13 cellular contexts compared by ENCODE assay signal in genomic region chr12:113416091-113416754, GRCh38. TPM values are rescaled to one million over a fixed set of nuclear protein-coding genes. Genes with fewer than 3 reads are reported as not detected.
DNase-seq lines count a peak whose midpoint lies in the region; ATAC-seq, FAIRE-seq and TF ChIP-seq lines count a peak whose summit lies in the region.
"Had no signal": no experiment of that assay in that cellular context is flagged by ENCODE, and none has a peak within 500 bp of the region (broad histone marks: within the 10 kb centered on the region; RNA-seq: fewer than 3 reads in every experiment).

No MANE protein-coding gene starts in this region.

- H3K4me1 Mint-ChIP-seq in natural killer cell = no peaks in the 10 kb centered on the region
- no peaks in the 10 kb centered on the region for H3K4me1 Mint-ChIP-seq in natural killer cell treated with Interleukin-12 subunit alpha and Interleukin-12 subunit beta and Interleukin-15 and Interleukin-18, amount 100 ng/mL, for 72 hours (ENCODE audit: low read depth in 2 of 2)
- no peaks in the 10 kb centered on the region for H3K4me1 Mint-ChIP-seq in stimulated activated naive CD8-positive, alpha-beta T cell treated with anti-CD3 and anti-CD28 coated beads, Interleukin-15, amount 100 ng/mL, for 72 hours

- ATAC-seq in natural killer cell = peak; percentile 31 to 36 (median 34)
- no peak for ATAC-seq in natural killer cell treated with Interleukin-12 subunit alpha and Interleukin-12 subunit beta and Interleukin-15 and Interleukin-18, amount 100 ng/mL, for 72 hours
- no peak for ATAC-seq in stimulated activated naive CD8-positive, alpha-beta T cell treated with anti-CD3 and anti-CD28 coated beads, Interleukin-15, amount 100 ng/mL, for 72 hours

- H3K27ac ChIP-seq in kidney (ENCODE audit: low read depth in 2 of 2, low read length in 2 of 2) = no peak overlapping the region
- H3K27ac ChIP-seq: stomach had no signal

- H3K9me3 ChIP-seq in kidney (ENCODE audit: control insufficient read depth in 1 of 2, low read length in 2 of 2) = no peaks in the 10 kb centered on the region
- H3K9me3 ChIP-seq: HAP-1, stomach had no signal

- in situ Hi-C loops in SK-MEL-5 (cut with HindIII; ENCODE audit: low pct_unique_long_range_greater_than_20kb, low sequenced_read_pairs) = no loop called here

- no peaks in the 10 kb centered on the region for H3K36me3 ChIP-seq in kidney (ENCODE audit: control insufficient read depth in 1 of 2, insufficient read depth in 2 of 2, low read length in 2 of 2)
- H3K36me3 ChIP-seq: HAP-1, stomach had no signal

- H3K36me3 Mint-ChIP-seq in natural killer cell = no peaks in the 10 kb centered on the region
- no peaks in the 10 kb centered on the region for H3K36me3 Mint-ChIP-seq in natural killer cell treated with Interleukin-12 subunit alpha and Interleukin-12 subunit beta and Interleukin-15 and Interleukin-18, amount 100 ng/mL, for 72 hours

- no peak overlapping the region for H3K9ac ChIP-seq in kidney (ENCODE audit: low read length in 2 of 2)

- H3K27ac Mint-ChIP-seq in natural killer cell = no peak overlapping the region
- no peak overlapping the region for H3K27ac Mint-ChIP-seq in natural killer cell treated with Interleukin-12 subunit alpha and Interleukin-12 subunit beta and Interleukin-15 and Interleukin-18, amount 100 ng/mL, for 72 hours
- H3K27ac Mint-ChIP-seq in stimulated activated naive CD8-positive, alpha-beta T cell treated with anti-CD3 and anti-CD28 coated beads, Interleukin-15, amount 100 ng/mL, for 72 hours = no peak overlapping the region

- no peak overlapping the region for H3K4me3 Mint-ChIP-seq in natural killer cell
- no peak overlapping the region for H3K4me3 Mint-ChIP-seq in natural killer cell treated with Interleukin-12 subunit alpha and Interleukin-12 subunit beta and Interleukin-15 and Interleukin-18, amount 100 ng/mL, for 72 hours
- H3K4me3 Mint-ChIP-seq in stimulated activated naive CD8-positive, alpha-beta T cell treated with anti-CD3 and anti-CD28 coated beads, Interleukin-15, amount 100 ng/mL, for 72 hours = no peak overlapping the region

- intact Hi-C loops in natural killer cell (cut with micrococcal nuclease) (no loop called here), kidney (cut with DNase I) (no loop called here)

- peaks cover 6 to 9% of the 10 kb centered on the region in 2 donors for H3K27me3 Mint-ChIP-seq in natural killer cell (ENCODE audit: low read depth in 2 of 2)
- peaks cover 7 to 11% of the 10 kb centered on the region in 2 donors for H3K27me3 Mint-ChIP-seq in natural killer cell treated with Interleukin-12 subunit alpha and Interleukin-12 subunit beta and Interleukin-15 and Interleukin-18, amount 100 ng/mL, for 72 hours
- H3K27me3 Mint-ChIP-seq in stimulated activated naive CD8-positive, alpha-beta T cell treated with anti-CD3 and anti-CD28 coated beads, Interleukin-15, amount 100 ng/mL, for 72 hours = peaks cover 8% of the 10 kb centered on the region

- peaks cover 5 to 7% of the 10 kb centered on the region in 2 donors for H3K4me1 ChIP-seq in kidney (ENCODE audit: control insufficient read depth in 1 of 2, insufficient read depth in 1 of 2, low read depth in 1 of 2, low read length in 2 of 2)
- H3K4me1 ChIP-seq: stomach had no signal

- H3K9me3 Mint-ChIP-seq in natural killer cell = no peaks in the 10 kb centered on the region
- H3K9me3 Mint-ChIP-seq in natural killer cell treated with Interleukin-12 subunit alpha and Interleukin-12 subunit beta and Interleukin-15 and Interleukin-18, amount 100 ng/mL, for 72 hours = no peaks in the 10 kb centered on the region
- H3K9me3 Mint-ChIP-seq in stimulated activated naive CD8-positive, alpha-beta T cell treated with anti-CD3 and anti-CD28 coated beads, Interleukin-15, amount 100 ng/mL, for 72 hours = no peaks in the 10 kb centered on the region

- no peak for FAIRE-seq in kidney (lab: Jason Lieb, UNC)

- TF ChIP-seq CTCF in natural killer cell (IDR thresholded peaks at IDR 0.05) = no peak
- TF ChIP-seq CTCF in kidney (IDR thresholded peaks at IDR 0.05; ENCODE audit: borderline replicate concordance, extremely low read depth, insufficient read depth) = no peak

- no peak overlapping the region for H3K4me3 ChIP-seq in kidney (ENCODE audit: low read length in 2 of 2)
- H3K4me3 ChIP-seq: HAP-1, stomach had no signal

- DNase-seq in natural killer cell (no peak), SK-MEL-5 (ENCODE audit: low read depth, low spot score) (peak; percentile 52), kidney (peak; percentile 69), AG08395 (ENCODE audit: low spot score) (no peak), NCI-H1694 treated with DMSO at 0.1 percent for 48 hours (lab: John Stamatoyannopoulos, UW) (no peak), glomerular visceral epithelial cell (ENCODE audit: extremely low spot score) (no peak)
- DNase-seq in natural killer cell treated with Interleukin-12 subunit alpha and Interleukin-12 subunit beta and Interleukin-15 and Interleukin-18, amount 100 ng/mL, for 72 hours (ENCODE audit: low spot score) = no peak
- no peak for DNase-seq in stimulated activated naive CD8-positive, alpha-beta T cell treated with anti-CD3 and anti-CD28 coated beads, Interleukin-15, amount 100 ng/mL, for 72 hours
- DNase-seq: activated T-cell treated with anti-CD3 and anti-CD28 coated beads, Interleukin-2, amount 50 U/mL, for 1 hour; NCI-H1048; NCI-H524 treated with DMSO at 0.1 percent for 48 hours; stomach had no signal

RNA-seq across cellular contexts. Expression of gene SDSL, which starts 6.0 kb away (rescaled TPM):
- total RNA-seq in natural killer cell (1 to 10 TPM; 1.0 to 7.5 (median 3.7) TPM), kidney (22.8 TPM)
- 1 to 10 TPM in 1 of 2 donors, under 1 TPM in 1; 0.76 to 2.6 TPM for total RNA-seq in natural killer cell treated with Interleukin-12 subunit alpha and Interleukin-12 subunit beta and Interleukin-15 and Interleukin-18, amount 100 ng/mL, for 72 hours
- 8.3 and 8.6 TPM in 2 replicates for total RNA-seq in SK-MEL-5 (2014; rRNA removed; shearing (Covaris generic))
- polyA plus RNA-seq in SK-MEL-5 (2015; cell fraction: cytosol; rRNA removed) = 22.6 and 28.2 TPM in 2 replicates
- polyA plus RNA-seq in SK-MEL-5 (2015; cell fraction: nucleus; rRNA removed) = 9.7 and 18.0 TPM in 2 replicates
- polyA plus RNA-seq in kidney (ENCODE audit: insufficient read depth, low read depth, low replicate concordance) = 116 TPM

RNA-seq across cellular contexts. Expression of gene SDS, which starts 12.5 kb away (rescaled TPM):
- total RNA-seq in natural killer cell (not detected), kidney (1.0 TPM)
- total RNA-seq in natural killer cell treated with Interleukin-12 subunit alpha and Interleukin-12 subunit beta and Interleukin-15 and Interleukin-18, amount 100 ng/mL, for 72 hours = not detected
- total RNA-seq in SK-MEL-5 (2014; rRNA removed; shearing (Covaris generic)) = not detected in 2 replicates
- not detected in 2 replicates for polyA plus RNA-seq in SK-MEL-5 (2015; cell fraction: cytosol; rRNA removed)
- polyA plus RNA-seq in SK-MEL-5 (2015; cell fraction: nucleus; rRNA removed) = not detected in 2 replicates
- not detected for polyA plus RNA-seq in kidney (ENCODE audit: insufficient read depth, low read depth, low replicate concordance)

RNA-seq across cellular contexts. Expression of gene LHX5, which starts 55.4 kb away (rescaled TPM):
- total RNA-seq in natural killer cell (not detected), kidney (not detected)
- not detected for total RNA-seq in natural killer cell treated with Interleukin-12 subunit alpha and Interleukin-12 subunit beta and Interleukin-15 and Interleukin-18, amount 100 ng/mL, for 72 hours
- 0.03 TPM in 1 of 2 replicates, not detected in the other for total RNA-seq in SK-MEL-5 (2014; rRNA removed; shearing (Covaris generic))
- 0.04 TPM in 1 of 2 replicates, not detected in the other for polyA plus RNA-seq in SK-MEL-5 (2015; cell fraction: cytosol; rRNA removed)
- not detected in 2 replicates for polyA plus RNA-seq in SK-MEL-5 (2015; cell fraction: nucleus; rRNA removed)
- not detected for polyA plus RNA-seq in kidney (ENCODE audit: insufficient read depth, low read depth, low replicate concordance)

RNA-seq across cellular contexts. Expression of gene PLBD2, which starts 57.8 kb away (rescaled TPM):
- 10 to 100 TPM; 15.5 to 18.1 (median 16.3) TPM for total RNA-seq in natural killer cell
- total RNA-seq in natural killer cell treated with Interleukin-12 subunit alpha and Interleukin-12 subunit beta and Interleukin-15 and Interleukin-18, amount 100 ng/mL, for 72 hours = 10 to 100 TPM; 23.2 to 26.8 TPM
- total RNA-seq in SK-MEL-5 (2014; rRNA removed; shearing (Covaris generic)) = 28.3 and 30.2 TPM in 2 replicates
- polyA plus RNA-seq in SK-MEL-5 (2015; cell fraction: cytosol; rRNA removed) = 144 and 155 TPM in 2 replicates
- polyA plus RNA-seq in SK-MEL-5 (2015; cell fraction: nucleus; rRNA removed) = 16.1 and 20.0 TPM in 2 replicates
- 37.9 TPM for total RNA-seq in kidney
- 12.1 TPM for polyA plus RNA-seq in kidney (ENCODE audit: insufficient read depth, low read depth, low replicate concordance)

Comparison
In these comparisons a context has a peak if more than half of its experiments do, and no peak if none do; other contexts are left out.
1. ATAC-seq: peak in natural killer cell (3 of 3); none in natural killer cell treated with Interleukin-12 subunit alpha and Interleukin-12 subunit beta and Interleukin-15 and Interleukin-18, amount 100 ng/mL, for 72 hours (0 of 2) and stimulated activated naive CD8-positive, alpha-beta T cell treated with anti-CD3 and anti-CD28 coated beads, Interleukin-15, amount 100 ng/mL, for 72 hours (single experiment).
2. DNase-seq: peak in SK-MEL-5 (single experiment) and kidney (single experiment); none in natural killer cell (single experiment), natural killer cell treated with Interleukin-12 subunit alpha and Interleukin-12 subunit beta and Interleukin-15 and Interleukin-18, amount 100 ng/mL, for 72 hours (single experiment), AG08395 (single experiment), NCI-H1694 treated with DMSO at 0.1 percent for 48 hours (single experiment), glomerular visceral epithelial cell (single experiment) and stimulated activated naive CD8-positive, alpha-beta T cell treated with anti-CD3 and anti-CD28 coated beads, Interleukin-15, amount 100 ng/mL, for 72 hours (0 of 2).